ENCODE assay signal across 23 cellular contexts in genomic region chr11:118524356-118524755, GRCh38. TPM values are rescaled to one million over a fixed set of nuclear protein-coding genes. Genes with fewer than 3 reads are reported as not detected.
DNase-seq lines count a peak whose midpoint lies in the region; ATAC-seq and TF ChIP-seq lines count a peak whose summit lies in the region.
"Had no signal": no experiment of that assay in that cellular context is flagged by ENCODE, and none has a peak within 500 bp of the region (broad histone marks: within the 10 kb centered on the region; RNA-seq: fewer than 3 reads in every experiment).

No MANE protein-coding gene starts in this region.

- 0 out of 22 replicates have a peak, but pooled peaks cover 0 to 3% (median 0%) of the 10 kb centered on the region in 11 experiments for H3K27me3 ChIP-seq in BLaER1 treated with 17β-estradiol and CSF1 and Interleukin-3, amounts not matched to agents 10 nM and 100 nM
- H3K27me3 ChIP-seq in DND-41 (ENCODE audit: insufficient read depth, low read length, poor library complexity), result no peaks in the 10 kb centered on the region
- no peaks in the 10 kb centered on the region for H3K27me3 ChIP-seq in spleen (replicated peaks in 1 of 7)
- H3K27me3 ChIP-seq: adrenal gland, dorsolateral prefrontal cortex, foreskin keratinocyte, hepatocyte, thyroid gland had no signal

- H3K27ac ChIP-seq in BLaER1 treated with 17β-estradiol and CSF1 and Interleukin-3, amounts not matched to agents 10 nM and 100 nM, result peak overlapping the region in 9 of 11 experiments; percentile 37 to 90 (median 85); a peak in 20 of 22 replicates
- H3K27ac ChIP-seq in DND-41 (ENCODE audit: low read length), result 0 out of 2 replicates have a peak overlapping the region, but pooled peaks have one; percentile 35
- H3K27ac ChIP-seq in spleen, result peak overlapping the region in 1 of 8 donors; percentile 15
- H3K27ac ChIP-seq: foreskin keratinocyte, hepatocyte, thyroid gland had no signal

- intact Hi-C loops in activated T-helper 1 cell treated with anti-CD3 and anti-CD28 coated beads, Interleukin-12 subunit alpha, Interleukin-12 subunit beta, Interleukin-2, Interleukin-4 antibody, amounts not matched to agents 30 ng/mL and 10 ng/mL and 1 ng/mL, durations not matched to agents 14 hours and 24 hours and 36 hours (cut with micrococcal nuclease), result no loop called here
- intact Hi-C loops in spleen (cut with DNase I; ENCODE audit: low total_unique reads), result no loop called here

- H3K9me3 Mint-ChIP-seq in activated T-helper 1 cell treated with anti-CD3 and anti-CD28 coated beads, Interleukin-12 subunit alpha, Interleukin-12 subunit beta, Interleukin-2, Interleukin-4 antibody, amounts not matched to agents 30 ng/mL and 10 ng/mL and 1 ng/mL, durations not matched to agents 14 hours and 24 hours and 36 hours, result no peaks in the 10 kb centered on the region
- H3K9me3 Mint-ChIP-seq: nephron progenitor cell had no signal

- H3K27me3 Mint-ChIP-seq in activated T-helper 1 cell treated with anti-CD3 and anti-CD28 coated beads, Interleukin-12 subunit alpha, Interleukin-12 subunit beta, Interleukin-2, Interleukin-4 antibody, amounts not matched to agents 30 ng/mL and 10 ng/mL and 1 ng/mL, durations not matched to agents 14 hours and 24 hours and 36 hours (ENCODE audit: insufficient read depth), result no peaks in the 10 kb centered on the region
- H3K27me3 Mint-ChIP-seq: activated CD4-positive, alpha-beta T cell treated with anti-CD3 and anti-CD28 coated beads for 36 hours had no signal

- peaks cover 0 to 41% (median 17%) of the 10 kb centered on the region in 11 experiments; a peak in 9 of 22 replicates for H4K20me1 ChIP-seq in BLaER1 treated with 17β-estradiol and CSF1 and Interleukin-3, amounts not matched to agents 10 nM and 100 nM
- peaks cover 9% of the 10 kb centered on the region for H4K20me1 ChIP-seq in DND-41 (ENCODE audit: insufficient read depth, low read length)

- H3K4me3 Mint-ChIP-seq in activated T-helper 1 cell treated with anti-CD3 and anti-CD28 coated beads, Interleukin-12 subunit alpha, Interleukin-12 subunit beta, Interleukin-2, Interleukin-4 antibody, amounts not matched to agents 30 ng/mL and 10 ng/mL and 1 ng/mL, durations not matched to agents 14 hours and 24 hours and 36 hours, result no peak overlapping the region
- H3K4me3 Mint-ChIP-seq: activated CD4-positive, alpha-beta T cell treated with anti-CD3 and anti-CD28 coated beads for 36 hours; nephron progenitor cell had no signal

- no peak overlapping the region for H2AFZ ChIP-seq in DND-41 (ENCODE audit: low read depth, low read length)
- H2AFZ ChIP-seq: hepatocyte had no signal

- H3K36me3 ChIP-seq in BLaER1 treated with 17β-estradiol and CSF1 and Interleukin-3, amounts not matched to agents 10 nM and 100 nM, result peaks cover 39 to 59% (median 51%) of the 10 kb centered on the region in 11 experiments
- H3K36me3 ChIP-seq in DND-41 (ENCODE audit: insufficient read depth, low read length) (peaks cover 57% of the 10 kb centered on the region), spleen (peaks cover 2 to 62% (median 54%) of the 10 kb centered on the region in 6 donors)

- peak overlapping the region; percentile 7 for H3K27ac Mint-ChIP-seq in activated T-helper 1 cell treated with anti-CD3 and anti-CD28 coated beads, Interleukin-12 subunit alpha, Interleukin-12 subunit beta, Interleukin-2, Interleukin-4 antibody, amounts not matched to agents 30 ng/mL and 10 ng/mL and 1 ng/mL, durations not matched to agents 14 hours and 24 hours and 36 hours

- DNase-seq in DND-41 (no peak), myocyte (ENCODE audit: low read depth) (peak; percentile 60), C1 segment of cervical spinal cord (lab: John Stamatoyannopoulos, UW) (no peak), spleen (no peak), AG20443 (ENCODE audit: low spot score) (no peak)
- no peak for DNase-seq in activated T-helper 1 cell treated with anti-CD3 and anti-CD28 coated beads, Interleukin-12 subunit alpha, Interleukin-12 subunit beta, Interleukin-2, Interleukin-4 antibody, amounts not matched to agents 30 ng/mL and 10 ng/mL and 1 ng/mL, durations not matched to agents 14 hours and 24 hours and 36 hours (ENCODE audit: low spot score)
- DNase-seq: activated CD4-positive, alpha-beta T cell treated with anti-CD3 and anti-CD28 coated beads for 36 hours; activated effector memory CD4-positive, alpha-beta T cell treated with Interleukin-2 at 50 U/mL for 16 hours; dorsolateral prefrontal cortex; EL; erythroblast; foreskin keratinocyte; mesenchymal stem cell; NCI-H2081; NCI-H446; nephron progenitor cell; posterior cingulate gyrus; stimulated activated CD4-positive, alpha-beta T cell treated with anti-CD3 and anti-CD28 coated beads, Interleukin-1b, Interleukin-23, amount 100 ng/mL, for 48 hours; stimulated activated naive CD4-positive, alpha-beta T cell treated with Interleukin-2 at 50 U/mL for 16 hours; thyroid gland had no signal

- no peak for TF ChIP-seq CTCF in DND-41 (IDR thresholded peaks at IDR 0.05; ENCODE audit: borderline replicate concordance, extremely low read depth, low read length, poor library complexity, severe bottlenecking)
- no peak for TF ChIP-seq CTCF in spleen (IDR thresholded peaks at IDR 0.05 in 8 of 11, conservative IDR thresholded peaks at IDR 0.05 in 3 of 11)

- no peaks in the 10 kb centered on the region for H3K9me3 ChIP-seq in BLaER1 treated with 17β-estradiol and CSF1 and Interleukin-3, amounts not matched to agents 10 nM and 100 nM (replicated peaks in 1 of 11)
- H3K9me3 ChIP-seq in DND-41 (ENCODE audit: insufficient read depth, low read length, severe bottlenecking) (no peaks in the 10 kb centered on the region), spleen (no peaks in the 10 kb centered on the region)
- H3K9me3 ChIP-seq: adrenal gland, thyroid gland had no signal

- H3K4me3 ChIP-seq in BLaER1 treated with 17β-estradiol and CSF1 and Interleukin-3, amounts not matched to agents 10 nM and 100 nM, result peak overlapping the region in 5 of 10 experiments; percentile 25 to 42 (median 38); a peak in 9 of 20 replicates
- H3K4me3 ChIP-seq in DND-41 (ENCODE audit: low read depth in 1 of 2, low read length in 2 of 2) (no peak overlapping the region), spleen (no peak overlapping the region)
- H3K4me3 ChIP-seq: adrenal gland, dorsolateral prefrontal cortex, hepatocyte, thyroid gland had no signal

- peaks cover 56 to 90% (median 77%) of the 10 kb centered on the region in 10 experiments for H3K4me1 ChIP-seq in BLaER1 treated with 17β-estradiol and CSF1 and Interleukin-3, amounts not matched to agents 10 nM and 100 nM
- peaks cover 8% of the 10 kb centered on the region for H3K4me1 ChIP-seq in DND-41 (ENCODE audit: insufficient read depth, low read length)
- H3K4me1 ChIP-seq in spleen, result peaks cover 0 to 52% (median 5%) of the 10 kb centered on the region in 6 donors
- H3K4me1 ChIP-seq: foreskin keratinocyte had no signal

- no peak for TF ChIP-seq POLR2A in spleen (IDR thresholded peaks at IDR 0.05)

- peaks cover 49% of the 10 kb centered on the region for H3K36me3 Mint-ChIP-seq in activated T-helper 1 cell treated with anti-CD3 and anti-CD28 coated beads, Interleukin-12 subunit alpha, Interleukin-12 subunit beta, Interleukin-2, Interleukin-4 antibody, amounts not matched to agents 30 ng/mL and 10 ng/mL and 1 ng/mL, durations not matched to agents 14 hours and 24 hours and 36 hours (ENCODE audit: low read depth)

- peak overlapping the region in 9 of 11 experiments; percentile 16 to 78 (median 67); a peak in 16 of 22 replicates for H3K9ac ChIP-seq in BLaER1 treated with 17β-estradiol and CSF1 and Interleukin-3, amounts not matched to agents 10 nM and 100 nM
- no peak overlapping the region for H3K9ac ChIP-seq in DND-41 (ENCODE audit: low read depth, low read length)

- ATAC-seq in DND-41 (ENCODE audit: insufficient read depth, low read depth), result no peak
- ATAC-seq: activated CD4-positive, alpha-beta T cell treated with anti-CD3 and anti-CD28 coated beads for 36 hours; foreskin keratinocyte had no signal

- no peaks in the 10 kb centered on the region for H3K79me2 ChIP-seq in DND-41 (ENCODE audit: insufficient read depth, low read length)
- H3K79me2 ChIP-seq: hepatocyte had no signal

- H3K4me1 Mint-ChIP-seq in activated T-helper 1 cell treated with anti-CD3 and anti-CD28 coated beads, Interleukin-12 subunit alpha, Interleukin-12 subunit beta, Interleukin-2, Interleukin-4 antibody, amounts not matched to agents 30 ng/mL and 10 ng/mL and 1 ng/mL, durations not matched to agents 14 hours and 24 hours and 36 hours (ENCODE audit: low read depth), result peaks cover 5% of the 10 kb centered on the region

- peak overlapping the region; percentile 82 to 95 (median 88) for H3K4me2 ChIP-seq in BLaER1 treated with 17β-estradiol and CSF1 and Interleukin-3, amounts not matched to agents 10 nM and 100 nM
- no peak overlapping the region for H3K4me2 ChIP-seq in DND-41 (ENCODE audit: insufficient read depth, low read length)
- H3K4me2 ChIP-seq: hepatocyte had no signal

RNA-seq across cellular contexts. Expression of gene TTC36, which starts 2.9 kb away (rescaled TPM):
- total RNA-seq in activated T-helper 1 cell treated with anti-CD3 and anti-CD28 coated beads, Interleukin-12 subunit alpha, Interleukin-12 subunit beta, Interleukin-2, Interleukin-4 antibody, amounts not matched to agents 30 ng/mL and 10 ng/mL and 1 ng/mL, durations not matched to agents 14 hours and 24 hours and 36 hours, result 0.59 and 0.91 TPM in 2 replicates
- total RNA-seq in myocyte (1.7 and 3.8 TPM in 2 replicates), spleen (under 1 TPM in 1 of 7 donors, not detected in 6; 0.97 TPM)
- 1.3 TPM for polyA plus RNA-seq in myocyte (2012)
- polyA plus RNA-seq in spleen, result under 1 TPM in 2 of 3 donors, not detected in 1; 0.09 to 0.13 TPM
- total RNA-seq: foreskin keratinocyte had no signal
- polyA plus RNA-seq: foreskin keratinocyte had no signal

RNA-seq across cellular contexts. Expression of gene TMEM25, which starts 6.6 kb away (rescaled TPM):
- 13.6 and 15.0 TPM in 2 replicates for total RNA-seq in activated T-helper 1 cell treated with anti-CD3 and anti-CD28 coated beads, Interleukin-12 subunit alpha, Interleukin-12 subunit beta, Interleukin-2, Interleukin-4 antibody, amounts not matched to agents 30 ng/mL and 10 ng/mL and 1 ng/mL, durations not matched to agents 14 hours and 24 hours and 36 hours
- total RNA-seq in myocyte, result 15.6 and 22.3 TPM in 2 replicates
- 10.4 TPM for polyA plus RNA-seq in myocyte (2012)
- total RNA-seq in spleen, result 10 to 100 TPM in 5 of 7 donors, 1 to 10 TPM in 2; 8.5 to 23.8 (median 12.6) TPM
- 1 to 10 TPM; 5.2 to 7.0 (median 6.5) TPM for polyA plus RNA-seq in spleen

RNA-seq across cellular contexts. Expression of gene IFT46, which starts 41.4 kb away (rescaled TPM):
- 17.7 and 18.4 TPM in 2 replicates for total RNA-seq in activated T-helper 1 cell treated with anti-CD3 and anti-CD28 coated beads, Interleukin-12 subunit alpha, Interleukin-12 subunit beta, Interleukin-2, Interleukin-4 antibody, amounts not matched to agents 30 ng/mL and 10 ng/mL and 1 ng/mL, durations not matched to agents 14 hours and 24 hours and 36 hours
- total RNA-seq in myocyte, result 26.0 and 41.3 TPM in 2 replicates
- 27.8 TPM for polyA plus RNA-seq in myocyte (2012)
- 10 to 100 TPM in 6 of 7 donors, 1 to 10 TPM in 1; 10.0 to 21.9 (median 16.9) TPM for total RNA-seq in spleen
- 10 to 100 TPM; 12.4 to 17.2 (median 13.9) TPM for polyA plus RNA-seq in spleen

RNA-seq across cellular contexts. Expression of gene ARCN1, which starts 47.9 kb away (rescaled TPM):
- 162 and 165 TPM in 2 replicates for total RNA-seq in activated T-helper 1 cell treated with anti-CD3 and anti-CD28 coated beads, Interleukin-12 subunit alpha, Interleukin-12 subunit beta, Interleukin-2, Interleukin-4 antibody, amounts not matched to agents 30 ng/mL and 10 ng/mL and 1 ng/mL, durations not matched to agents 14 hours and 24 hours and 36 hours
- total RNA-seq in myocyte, result 110 and 132 TPM in 2 replicates
- polyA plus RNA-seq in myocyte (2012), result 131 TPM
- total RNA-seq in spleen, result 100 to 1,000 TPM in 2 of 7 donors, 10 to 100 TPM in 5; 75.1 to 106 (median 98.8) TPM
- 10 to 100 TPM; 33.8 to 49.9 (median 41.3) TPM for polyA plus RNA-seq in spleen
